ENCODE assay signal across 10 cellular contexts in genomic region chr22:30277547-30278344, GRCh38.
DNase-seq lines count a peak whose midpoint lies in the region; ATAC-seq lines count a peak whose summit lies in the region.
"Had no signal": no experiment of that assay in that cellular context is flagged by ENCODE, and none has a peak within 500 bp of the region (broad histone marks: within the 10 kb centered on the region; RNA-seq: fewer than 3 reads in every experiment).

No MANE protein-coding gene starts in this region.

- H3K36me3 ChIP-seq in BLaER1 (no peaks in the 10 kb centered on the region), mucosa of rectum (ENCODE audit: control insufficient read depth in 2 of 2, insufficient read depth in 2 of 2, low read length in 2 of 2) (no peaks in the 10 kb centered on the region)

- H3K4me1 Mint-ChIP-seq in dendritic cell treated with granulocyte-macrophage colony-stimulating factor and Interleukin-4, amounts not matched to agents 40 ng/mL and 50 ng/mL, for 4 days (ENCODE audit: low read depth) = peaks cover 91% of the 10 kb centered on the region

- no peaks in the 10 kb centered on the region for H3K9me3 Mint-ChIP-seq in dendritic cell treated with granulocyte-macrophage colony-stimulating factor and Interleukin-4, amounts not matched to agents 40 ng/mL and 50 ng/mL, for 4 days

- no peaks in the 10 kb centered on the region for H3K27me3 ChIP-seq in BLaER1
- no peaks in the 10 kb centered on the region for H3K27me3 ChIP-seq in mucosa of rectum (ENCODE audit: control insufficient read depth in 2 of 2, insufficient read depth in 2 of 2, low read length in 2 of 2)

- peaks cover 24% of the 10 kb centered on the region for H3K27me3 Mint-ChIP-seq in dendritic cell treated with granulocyte-macrophage colony-stimulating factor and Interleukin-4, amounts not matched to agents 40 ng/mL and 50 ng/mL, for 4 days
- H3K27me3 Mint-ChIP-seq: naive thymus-derived CD4-positive, alpha-beta T cell had no signal

- ATAC-seq in HG03571 (IDR thresholded peaks at IDR 0.05; ENCODE audit: unreplicated experiment) (no peak), GM18868 (IDR thresholded peaks at IDR 0.05; ENCODE audit: unreplicated experiment) (no peak)
- ATAC-seq: naive thymus-derived CD4-positive, alpha-beta T cell had no signal

- peak overlapping the region; percentile 77 for H3K27ac Mint-ChIP-seq in dendritic cell treated with granulocyte-macrophage colony-stimulating factor and Interleukin-4, amounts not matched to agents 40 ng/mL and 50 ng/mL, for 4 days

- peaks cover 82% of the 10 kb centered on the region for H3K4me1 ChIP-seq in BLaER1
- peaks cover 9 to 10% of the 10 kb centered on the region in 2 donors for H3K4me1 ChIP-seq in mucosa of rectum (ENCODE audit: control insufficient read depth in 2 of 2, insufficient read depth in 2 of 2, low read length in 2 of 2)

- intact Hi-C loops in dendritic cell treated with granulocyte-macrophage colony-stimulating factor and Interleukin-4, amounts not matched to agents 40 ng/mL and 50 ng/mL, for 4 days (cut with micrococcal nuclease) = no loop called here

- H3K9me3 ChIP-seq in BLaER1 = no peaks in the 10 kb centered on the region
- H3K9me3 ChIP-seq in mucosa of rectum (ENCODE audit: control insufficient read depth in 2 of 2, low read length in 2 of 2) = no peaks in the 10 kb centered on the region

- no peaks in the 10 kb centered on the region for H3K36me3 Mint-ChIP-seq in dendritic cell treated with granulocyte-macrophage colony-stimulating factor and Interleukin-4, amounts not matched to agents 40 ng/mL and 50 ng/mL, for 4 days (ENCODE audit: low read depth)

- no peaks in the 10 kb centered on the region for H4K20me1 ChIP-seq in BLaER1

- H3K4me3 ChIP-seq in BLaER1 (no peak overlapping the region), mucosa of rectum (ENCODE audit: low read length in 2 of 2) (peak overlapping the region in 1 of 2 donors; percentile 10)

- peak overlapping the region; percentile 42 for H3K4me2 ChIP-seq in BLaER1

- H3K27ac ChIP-seq in BLaER1 = peak overlapping the region; percentile 51
- peak overlapping the region; percentile 60 to 63 for H3K27ac ChIP-seq in mucosa of rectum (ENCODE audit: low read depth in 2 of 2, low read length in 2 of 2)

- peak; percentile 76 for DNase-seq in MV-4-11 (lab: John Stamatoyannopoulos, UW)
- DNase-seq in activated CD8-positive, alpha-beta memory T cell treated with anti-CD3 and anti-CD28 coated beads for 24 hours = no peak
- no peak for DNase-seq in COR-L47 (lab: John Stamatoyannopoulos, UW)
- DNase-seq: activated CD8-positive, alpha-beta memory T cell treated with anti-CD3 and anti-CD28 coated beads, Interleukin-2, amount 50 U/mL, for 4 hours; naive thymus-derived CD4-positive, alpha-beta T cell had no signal

- peak overlapping the region; percentile 67 for H3K4me3 Mint-ChIP-seq in dendritic cell treated with granulocyte-macrophage colony-stimulating factor and Interleukin-4, amounts not matched to agents 40 ng/mL and 50 ng/mL, for 4 days

- H3K9ac ChIP-seq in BLaER1 (peak overlapping the region; percentile 19; the same call in 1 of the 2 replicates), mucosa of rectum (ENCODE audit: low read depth in 1 of 2, low read length in 2 of 2) (peak overlapping the region in 1 of 2 donors; percentile 23)
